In the genomic region with DNA sequence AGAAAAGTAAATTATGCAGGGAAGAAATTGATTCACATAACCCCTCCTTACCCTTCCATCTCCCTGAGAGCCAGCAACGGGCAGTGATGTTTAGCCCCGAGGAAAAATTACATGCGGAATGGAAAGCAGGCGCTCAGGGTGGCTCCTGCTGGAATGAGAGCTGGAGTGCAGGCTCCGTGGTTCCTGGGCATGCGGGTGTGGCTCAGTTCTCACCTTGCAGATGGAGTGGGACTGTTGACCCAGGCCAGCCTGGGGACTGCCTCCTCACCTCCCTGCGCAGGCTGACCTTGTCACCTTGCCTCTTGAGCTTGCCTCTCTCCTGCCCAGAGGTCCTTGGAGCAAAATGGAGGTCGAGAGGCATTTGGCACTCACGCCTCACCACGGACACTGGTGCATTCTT, we compare ENCODE assay signal across 17 cellular contexts.
DNase-seq lines count a peak whose midpoint lies in the region; ATAC-seq and TF ChIP-seq lines count a peak whose summit lies in the region.
"Had no signal": no experiment of that assay in that cellular context is flagged by ENCODE, and none has a peak within 500 bp of the region (broad histone marks: within the 10 kb centered on the region; RNA-seq: fewer than 3 reads in every experiment).

No MANE protein-coding gene starts in this region.

- H3K27ac ChIP-seq in heart right ventricle: peak overlapping the region in 8 of 10 donors; percentile 71 to 91 (median 85)
- peak overlapping the region; percentile 98 for H3K27ac ChIP-seq in osteoblast (ENCODE audit: low read depth, low read length)
- H3K27ac ChIP-seq: ovary had no signal

- H3K4me2 ChIP-seq in osteoblast (ENCODE audit: insufficient read depth, low read length): no peak overlapping the region

- H3K9me3 ChIP-seq in heart right ventricle: no peaks in the 10 kb centered on the region
- H3K9me3 ChIP-seq in osteoblast (ENCODE audit: low read depth, low read length): no peaks in the 10 kb centered on the region
- H3K9me3 ChIP-seq: ovary had no signal

- DNase-seq in heart right ventricle (no peak), left cardiac atrium (no peak), osteoblast (ENCODE audit: insufficient read length, low spot score, missing footprints) (no peak), HEK293T (ENCODE audit: extremely low spot score) (no peak), cortex of kidney (lab: John Stamatoyannopoulos, UW) (no peak), retina (no peak)
- DNase-seq: activated CD4-positive, alpha-beta T cell treated with anti-CD3 and anti-CD28 coated beads, Interleukin-2, amount 50 U/mL, for 1 hour; activated CD8-positive, alpha-beta memory T cell treated with anti-CD3 and anti-CD28 coated beads, Interleukin-2, amount 50 U/mL, for 48 hours; activated gamma-delta T cell treated with Interleukin-2 at 50 U/mL for 16 hours; C1 segment of cervical spinal cord; central memory CD4-positive, alpha-beta T cell; effector CD4-positive, alpha-beta T cell; NCI-H2227 treated with DMSO at 0.1 percent for 48 hours; ovary had no signal

- H3K4me1 ChIP-seq in heart right ventricle (peaks cover 49 to 100% (median 96%) of the 10 kb centered on the region in 9 donors), osteoblast (ENCODE audit: insufficient read depth, low read length) (peaks cover 58% of the 10 kb centered on the region)

- no peak for TF ChIP-seq CTCF in heart right ventricle (IDR thresholded peaks at IDR 0.05)
- TF ChIP-seq CTCF in osteoblast (IDR thresholded peaks at IDR 0.05; ENCODE audit: extremely low read depth, low read depth, low read length): no peak

- no peak overlapping the region for H2AFZ ChIP-seq in osteoblast (ENCODE audit: low read length)

- WGBS in heart right ventricle, 2 donors: 81 to 84% methylated on average over 10 of the region's 10 CpGs

- H3K27me3 ChIP-seq in heart right ventricle: no peaks in the 10 kb centered on the region
- no peaks in the 10 kb centered on the region for H3K27me3 ChIP-seq in osteoblast (ENCODE audit: insufficient read depth, low read length)
- H3K27me3 ChIP-seq: ovary had no signal

- CTCF ChIA-PET in HEK293T (lab: Yijun Ruan, JAX): no interaction called here

- ATAC-seq in heart right ventricle (no peak), left cardiac atrium (no peak), esophagus mucosa (peak; percentile 8), HG03095 (IDR thresholded peaks at IDR 0.05; ENCODE audit: unreplicated experiment) (no peak)
- ATAC-seq: Right ventricle myocardium inferior had no signal

- intact Hi-C loops in heart right ventricle (cut with DNase I) (no loop called here), left cardiac atrium (cut with DNase I) (no loop called here)

- peaks cover 87% of the 10 kb centered on the region for H3K79me2 ChIP-seq in osteoblast (ENCODE audit: insufficient read depth, low read length)

- H4K20me1 ChIP-seq in osteoblast (ENCODE audit: insufficient read depth, low read length): peaks cover 53% of the 10 kb centered on the region

- POLR2A ChIA-PET in HEK293T (lab: Yijun Ruan, JAX): interaction anchor here (2.3 kb wide), 1 partner anchor 22 kb away, joined by 7 read pairs; no protein-coding TSS in a partner anchor

- no peak overlapping the region for H3K4me3 ChIP-seq in heart right ventricle
- no peak overlapping the region for H3K4me3 ChIP-seq in osteoblast (ENCODE audit: insufficient read depth, low read length)
- H3K4me3 ChIP-seq: ovary had no signal

- peaks cover 0 to 36% (median 0%) of the 10 kb centered on the region in 9 donors for H3K36me3 ChIP-seq in heart right ventricle
- peaks cover 24% of the 10 kb centered on the region for H3K36me3 ChIP-seq in osteoblast (ENCODE audit: insufficient read depth, low read length)
- H3K36me3 ChIP-seq: ovary had no signal

TF ChIP-seq in HEK293T, 16 proteins besides CTCF, POLR2A, EP300 and RAD21:
- no peak for TF ChIP-seq ZNF384 (IDR thresholded peaks at IDR 0.05)
- TF ChIP-seq ARNT (IDR thresholded peaks at IDR 0.05): no peak
- no peak for TF ChIP-seq SUZ12 (IDR thresholded peaks at IDR 0.05)
- TF ChIP-seq HDGF (IDR thresholded peaks at IDR 0.05; ENCODE audit: borderline replicate concordance): no peak
- no peak for TF ChIP-seq L3MBTL2 (conservative IDR thresholded peaks at IDR 0.05)
- no peak for TF ChIP-seq ELF4 (IDR thresholded peaks at IDR 0.05)
- TF ChIP-seq, protein P1, sequence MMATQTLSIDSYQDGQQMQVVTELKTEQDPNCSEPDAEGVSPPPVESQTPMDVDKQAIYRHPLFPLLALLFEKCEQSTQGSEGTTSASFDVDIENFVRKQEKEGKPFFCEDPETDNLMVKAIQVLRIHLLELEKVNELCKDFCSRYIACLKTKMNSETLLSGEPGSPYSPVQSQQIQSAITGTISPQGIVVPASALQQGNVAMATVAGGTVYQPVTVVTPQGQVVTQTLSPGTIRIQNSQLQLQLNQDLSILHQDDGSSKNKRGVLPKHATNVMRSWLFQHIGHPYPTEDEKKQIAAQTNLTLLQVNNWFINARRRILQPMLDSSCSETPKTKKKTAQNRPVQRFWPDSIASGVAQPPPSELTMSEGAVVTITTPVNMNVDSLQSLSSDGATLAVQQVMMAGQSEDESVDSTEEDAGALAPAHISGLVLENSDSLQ (IDR thresholded peaks at IDR 0.05): no peak
- no peak for TF ChIP-seq CTBP1 (IDR thresholded peaks at IDR 0.05; ENCODE audit: borderline replicate concordance)
- no peak for TF ChIP-seq FOXA1 (IDR thresholded peaks at IDR 0.05)
- TF ChIP-seq LEF1 (IDR thresholded peaks at IDR 0.05; ENCODE audit: borderline replicate concordance): no peak
- no peak for TF ChIP-seq BHLHE40 (IDR thresholded peaks at IDR 0.05; ENCODE audit: borderline replicate concordance)
- no peak for TF ChIP-seq SP1 (IDR thresholded peaks at IDR 0.05)
- no peak for TF ChIP-seq NFRKB (IDR thresholded peaks at IDR 0.05)
